27 cellular contexts compared by ENCODE assay signal in genomic region chr17:37530420-37530819, GRCh38. TPM values are rescaled to one million over a fixed set of nuclear protein-coding genes. Genes with fewer than 3 reads are reported as not detected.
DNase-seq lines count a peak whose midpoint lies in the region; ATAC-seq and TF ChIP-seq lines count a peak whose summit lies in the region.
"Had no signal": no experiment of that assay in that cellular context is flagged by ENCODE, and none has a peak within 500 bp of the region (broad histone marks: within the 10 kb centered on the region; RNA-seq: fewer than 3 reads in every experiment).

No MANE protein-coding gene starts in this region.

- H3K27me3 ChIP-seq in lower lobe of right lung (ENCODE audit: low read depth), result no peaks in the 10 kb centered on the region
- H3K27me3 ChIP-seq: foreskin keratinocyte, heart right ventricle, uterus had no signal

- H3K4me1 Mint-ChIP-seq in activated T-cell treated with anti-CD3 and anti-CD28 coated beads, Interleukin-2, amount 50 U/mL, for 24 hours (ENCODE audit: low read depth), result no peaks in the 10 kb centered on the region
- H3K4me1 Mint-ChIP-seq in activated T-cell treated with anti-CD3 and anti-CD28 coated beads, Interleukin-2, amount 50 U/mL, for 72 hours (ENCODE audit: low read depth), result no peaks in the 10 kb centered on the region
- no peaks in the 10 kb centered on the region for H3K4me1 Mint-ChIP-seq in WTC11
- peaks cover 0 to 3% of the 10 kb centered on the region in 2 donors for H3K4me1 Mint-ChIP-seq in effector memory CD8-positive, alpha-beta T cell (ENCODE audit: low read depth in 2 of 2)
- H3K4me1 Mint-ChIP-seq in stimulated activated naive B cell treated with anti-CD40 and anti-IgM and Interleukin-4, amounts not matched to agents 10 μg/mL and 1 μg/mL and 100 μg/mL, for 72 hours, result peaks cover 0 to 3% of the 10 kb centered on the region in 2 donors
- H3K4me1 Mint-ChIP-seq: activated B cell treated with CpG ODN at 0.5 μM for 24 hours, B cell had no signal

- TF ChIP-seq CTCF in WTC11 (IDR thresholded peaks at IDR 0.05) (no peak), lower lobe of right lung (IDR thresholded peaks at IDR 0.05) (no peak)

- no peak for ATAC-seq in activated T-cell treated with anti-CD3 and anti-CD28 coated beads, Interleukin-2, amount 50 U/mL, for 72 hours (replicated peaks in 1 of 2)
- ATAC-seq in WTC11 (no peak), lower lobe of right lung (no peak), HG02938 (IDR thresholded peaks at IDR 0.05; ENCODE audit: unreplicated experiment) (no peak)
- no peak for ATAC-seq in effector memory CD8-positive, alpha-beta T cell (replicated peaks)
- no peak for ATAC-seq in stimulated activated naive B cell treated with anti-CD40 and anti-IgM and Interleukin-4, amounts not matched to agents 10 μg/mL and 1 μg/mL and 100 μg/mL, for 72 hours (replicated peaks)
- ATAC-seq: foreskin keratinocyte, heart right ventricle, left cardiac atrium had no signal

- POLR2A ChIA-PET in WTC11 (lab: Charles Lee), result interaction anchor here (1.5 kb wide), 1 partner anchor 39 kb away, joined by 7 read pairs; no protein-coding TSS in a partner anchor

- H3K27ac ChIP-seq in lower lobe of right lung, result no peak overlapping the region
- H3K27ac ChIP-seq: foreskin keratinocyte, heart right ventricle, thoracic aorta, uterus had no signal

- H3K27ac Mint-ChIP-seq in activated T-cell treated with anti-CD3 and anti-CD28 coated beads, Interleukin-2, amount 50 U/mL, for 24 hours, result peak overlapping the region; percentile 70
- no peak overlapping the region for H3K27ac Mint-ChIP-seq in activated T-cell treated with anti-CD3 and anti-CD28 coated beads, Interleukin-2, amount 50 U/mL, for 72 hours
- peak overlapping the region; percentile 73; the same call in 1 of the 2 replicates for H3K27ac Mint-ChIP-seq in WTC11
- H3K27ac Mint-ChIP-seq in effector memory CD8-positive, alpha-beta T cell, result peak overlapping the region; percentile 41 to 70
- H3K27ac Mint-ChIP-seq in stimulated activated naive B cell treated with anti-CD40 and anti-IgM and Interleukin-4, amounts not matched to agents 10 μg/mL and 1 μg/mL and 100 μg/mL, for 72 hours, result peak overlapping the region; percentile 62
- H3K27ac Mint-ChIP-seq: activated B cell treated with CpG ODN at 0.5 μM for 24 hours; activated CD4-positive, alpha-beta memory T cell treated with anti-CD3 and anti-CD28 coated beads for 36 hours; B cell had no signal

- no peaks in the 10 kb centered on the region for H3K9me3 Mint-ChIP-seq in activated T-cell treated with anti-CD3 and anti-CD28 coated beads, Interleukin-2, amount 50 U/mL, for 24 hours
- no peaks in the 10 kb centered on the region for H3K9me3 Mint-ChIP-seq in activated T-cell treated with anti-CD3 and anti-CD28 coated beads, Interleukin-2, amount 50 U/mL, for 72 hours
- no peaks in the 10 kb centered on the region for H3K9me3 Mint-ChIP-seq in WTC11
- H3K9me3 Mint-ChIP-seq in effector memory CD8-positive, alpha-beta T cell, result no peaks in the 10 kb centered on the region
- H3K9me3 Mint-ChIP-seq in stimulated activated naive B cell treated with anti-CD40 and anti-IgM and Interleukin-4, amounts not matched to agents 10 μg/mL and 1 μg/mL and 100 μg/mL, for 72 hours, result no peaks in the 10 kb centered on the region
- H3K9me3 Mint-ChIP-seq: activated B cell treated with CpG ODN at 0.5 μM for 24 hours; activated CD4-positive, alpha-beta memory T cell treated with anti-CD3 and anti-CD28 coated beads for 36 hours had no signal

- no peak overlapping the region for H3K4me3 ChIP-seq in lower lobe of right lung
- H3K4me3 ChIP-seq: heart right ventricle, thoracic aorta, uterus had no signal

- H3K36me3 ChIP-seq in lower lobe of right lung, result peaks cover 93% of the 10 kb centered on the region
- H3K36me3 ChIP-seq: uterus had no signal

- intact Hi-C loops in lower lobe of right lung (cut with DNase I), result no loop called here

- no peak overlapping the region for H3K4me3 Mint-ChIP-seq in activated T-cell treated with anti-CD3 and anti-CD28 coated beads, Interleukin-2, amount 50 U/mL, for 24 hours
- H3K4me3 Mint-ChIP-seq in activated T-cell treated with anti-CD3 and anti-CD28 coated beads, Interleukin-2, amount 50 U/mL, for 72 hours, result no peak overlapping the region
- H3K4me3 Mint-ChIP-seq in WTC11, result no peak overlapping the region
- H3K4me3 Mint-ChIP-seq in effector memory CD8-positive, alpha-beta T cell, result no peak overlapping the region
- H3K4me3 Mint-ChIP-seq in stimulated activated naive B cell treated with anti-CD40 and anti-IgM and Interleukin-4, amounts not matched to agents 10 μg/mL and 1 μg/mL and 100 μg/mL, for 72 hours, result no peak overlapping the region
- H3K4me3 Mint-ChIP-seq: activated B cell treated with CpG ODN at 0.5 μM for 24 hours; activated CD4-positive, alpha-beta memory T cell treated with anti-CD3 and anti-CD28 coated beads for 36 hours; B cell had no signal

- no peak for DNase-seq in activated T-cell treated with anti-CD3 and anti-CD28 coated beads, Interleukin-2, amount 50 U/mL, for 24 hours
- DNase-seq in activated T-cell treated with anti-CD3 and anti-CD28 coated beads, Interleukin-2, amount 50 U/mL, for 72 hours, result no peak
- DNase-seq in WTC11 (ENCODE audit: low spot score) (no peak), lower lobe of right lung (no peak), NCI-H748 (lab: John Stamatoyannopoulos, UW; ENCODE audit: unreplicated experiment) (no peak)
- DNase-seq in effector memory CD8-positive, alpha-beta T cell, result no peak
- no peak for DNase-seq in stimulated activated naive B cell treated with anti-CD40 and anti-IgM and Interleukin-4, amounts not matched to agents 10 μg/mL and 1 μg/mL and 100 μg/mL, for 72 hours
- DNase-seq: activated B cell treated with CpG ODN at 0.5 μM for 24 hours; activated CD4-positive, alpha-beta memory T cell treated with anti-CD3 and anti-CD28 coated beads for 36 hours; activated effector memory CD4-positive, alpha-beta T cell treated with Interleukin-2 at 50 U/mL for 16 hours; amniotic stem cell; Caco-2; foreskin keratinocyte; heart right ventricle; left cardiac atrium; NCI-H1092 treated with DMSO at 0.1 percent for 48 hours; NCI-H2029 treated with DMSO at 0.1 percent for 48 hours; NCI-H526 treated with DMSO at 0.1 percent for 48 hours; nucleus accumbens; SHP77; stimulated activated CD4-positive, alpha-beta T cell treated with anti-CD3 and anti-CD28 coated beads, Interleukin-15, amount 100 ng/mL, for 24 hours; stimulated activated naive CD4-positive, alpha-beta T cell treated with Interleukin-2 at 50 U/mL for 16 hours; T1000; uterus had no signal

- CTCF ChIA-PET in WTC11 (lab: Charles Lee), result interaction anchor here (1.2 to 1.3 kb wide), 2 partner anchors 24 to 40 kb away, joined by 3 to 5 read pairs; no protein-coding TSS in a partner anchor

- H3K4me1 ChIP-seq in lower lobe of right lung, result no peaks in the 10 kb centered on the region
- H3K4me1 ChIP-seq: Caco-2, foreskin keratinocyte, heart right ventricle, uterus had no signal

- no peaks in the 10 kb centered on the region for H3K9me3 ChIP-seq in lower lobe of right lung
- H3K9me3 ChIP-seq: Caco-2, heart right ventricle, thoracic aorta, uterus had no signal

- H3K36me3 Mint-ChIP-seq in activated T-cell treated with anti-CD3 and anti-CD28 coated beads, Interleukin-2, amount 50 U/mL, for 24 hours (ENCODE audit: low read depth), result peaks cover 72% of the 10 kb centered on the region
- peaks cover 0 to 6% of the 10 kb centered on the region in 2 donors for H3K36me3 Mint-ChIP-seq in activated T-cell treated with anti-CD3 and anti-CD28 coated beads, Interleukin-2, amount 50 U/mL, for 72 hours (ENCODE audit: insufficient read depth in 2 of 2)
- peaks cover 11% of the 10 kb centered on the region for H3K36me3 Mint-ChIP-seq in WTC11
- peaks cover 84% of the 10 kb centered on the region for H3K36me3 Mint-ChIP-seq in effector memory CD8-positive, alpha-beta T cell (ENCODE audit: insufficient read depth)
- peaks cover 20 to 33% of the 10 kb centered on the region in 2 donors for H3K36me3 Mint-ChIP-seq in stimulated activated naive B cell treated with anti-CD40 and anti-IgM and Interleukin-4, amounts not matched to agents 10 μg/mL and 1 μg/mL and 100 μg/mL, for 72 hours

- no peaks in the 10 kb centered on the region for H3K27me3 Mint-ChIP-seq in activated T-cell treated with anti-CD3 and anti-CD28 coated beads, Interleukin-2, amount 50 U/mL, for 24 hours
- no peaks in the 10 kb centered on the region for H3K27me3 Mint-ChIP-seq in activated T-cell treated with anti-CD3 and anti-CD28 coated beads, Interleukin-2, amount 50 U/mL, for 72 hours (ENCODE audit: low read depth)
- H3K27me3 Mint-ChIP-seq in WTC11 (ENCODE audit: low read depth), result no peaks in the 10 kb centered on the region
- no peaks in the 10 kb centered on the region for H3K27me3 Mint-ChIP-seq in effector memory CD8-positive, alpha-beta T cell
- H3K27me3 Mint-ChIP-seq in stimulated activated naive B cell treated with anti-CD40 and anti-IgM and Interleukin-4, amounts not matched to agents 10 μg/mL and 1 μg/mL and 100 μg/mL, for 72 hours, result no peaks in the 10 kb centered on the region
- H3K27me3 Mint-ChIP-seq: activated B cell treated with CpG ODN at 0.5 μM for 24 hours; activated CD4-positive, alpha-beta memory T cell treated with anti-CD3 and anti-CD28 coated beads for 36 hours; B cell had no signal

TF ChIP-seq in WTC11, 78 proteins besides CTCF, POLR2A, EP300 and RAD21 (continues in another document):
- no peak for TF ChIP-seq OVOL2 (CRISPR knock-in tag; IDR thresholded peaks at IDR 0.05; ENCODE audit: borderline replicate concordance)
- TF ChIP-seq FOXJ3 (CRISPR knock-in tag; IDR thresholded peaks at IDR 0.05; ENCODE audit: borderline replicate concordance), result no peak
- no peak for TF ChIP-seq ZNF121 (CRISPR knock-in tag; IDR thresholded peaks at IDR 0.05)
- TF ChIP-seq FOXK1 (CRISPR knock-in tag; IDR thresholded peaks at IDR 0.05), result no peak
- TF ChIP-seq ATF3 (CRISPR knock-in tag; conservative IDR thresholded peaks at IDR 0.05), result no peak

RNA-seq across cellular contexts. Expression of gene DUSP14, which starts 40.7 kb away (rescaled TPM):
- 10 to 100 TPM; 11.2 to 13.8 TPM for total RNA-seq in activated T-cell treated with anti-CD3 and anti-CD28 coated beads, Interleukin-2, amount 50 U/mL, for 72 hours
- total RNA-seq in WTC11 (2021) (18.2 to 22.4 TPM (median 18.9 TPM) in 3 replicates), lower lobe of right lung (7.7 TPM)
